ENCODE assay signal across 10 cellular contexts in the genomic region with DNA sequence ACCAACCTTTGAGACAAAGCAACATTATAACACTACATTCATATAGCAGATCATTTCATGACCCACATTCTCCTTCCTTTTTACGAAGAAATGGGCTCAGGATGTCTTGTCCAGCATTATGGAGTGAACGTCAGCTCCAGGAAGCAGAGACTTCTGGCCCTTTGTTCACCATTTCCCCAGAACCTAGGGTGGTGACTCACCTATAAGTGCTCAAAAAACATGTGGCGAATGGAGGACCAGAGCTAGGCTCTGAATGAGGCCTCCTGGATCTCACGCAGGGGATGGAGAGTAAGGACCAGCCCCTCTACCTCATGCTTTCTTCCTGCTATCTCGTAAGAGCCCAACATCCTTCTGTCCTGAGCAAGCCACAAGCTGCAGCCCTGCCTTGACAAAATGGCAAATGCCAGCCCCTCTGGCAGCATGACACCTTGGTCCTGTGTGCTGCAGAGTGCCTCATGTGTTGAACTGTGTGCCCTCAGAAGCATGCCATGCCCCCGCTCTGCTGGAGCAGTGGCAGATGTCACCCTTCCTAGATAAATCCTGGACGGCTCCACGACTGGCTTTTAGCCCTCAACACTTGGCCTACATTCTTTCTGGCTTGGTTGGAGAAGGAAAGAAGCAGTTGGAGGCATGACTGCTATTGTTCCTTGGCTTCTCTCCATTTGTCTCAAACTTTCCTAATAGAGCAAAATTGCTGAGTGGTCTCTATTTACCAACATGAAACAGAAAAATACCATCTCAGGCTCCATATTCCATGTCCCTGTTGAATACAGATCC.
DNase-seq lines count a peak whose midpoint lies in the region; TF ChIP-seq lines count a peak whose summit lies in the region.
"Had no signal": no experiment of that assay in that cellular context is flagged by ENCODE, and none has a peak within 500 bp of the region (broad histone marks: within the 10 kb centered on the region; RNA-seq: fewer than 3 reads in every experiment).

No MANE protein-coding gene starts in this region.

- TF ChIP-seq CTCF in cardiac fibroblast (IDR thresholded peaks at IDR 0.05; ENCODE audit: low read depth, low read length), result no peak

- H3K9me3 ChIP-seq in subcutaneous abdominal adipose tissue (ENCODE audit: control insufficient read depth in 5 of 5, low read length in 5 of 5), result no peaks in the 10 kb centered on the region

- peaks cover 18 to 71% (median 58%) of the 10 kb centered on the region in 5 donors for H3K4me1 ChIP-seq in subcutaneous abdominal adipose tissue (ENCODE audit: control insufficient read depth in 5 of 5, insufficient read depth in 5 of 5, low read length in 5 of 5)

- peak overlapping the region in 2 of 5 donors; percentile 10 to 11 for H3K9ac ChIP-seq in subcutaneous abdominal adipose tissue (ENCODE audit: low read length in 5 of 5)

- intact Hi-C loops in head of caudate nucleus (cut with DNase I), result no loop called here

- peaks cover 0 to 21% (median 8%) of the 10 kb centered on the region in 5 donors for H3K36me3 ChIP-seq in subcutaneous abdominal adipose tissue (ENCODE audit: control insufficient read depth in 5 of 5, insufficient read depth in 5 of 5, low read length in 5 of 5)

- peak overlapping the region; percentile 9 for H3K27ac ChIP-seq in layer of hippocampus (ENCODE audit: low read depth, low read length)
- peak overlapping the region; percentile 64 for H3K27ac ChIP-seq in subcutaneous abdominal adipose tissue (ENCODE audit: low read depth, low read length)
- H3K27ac ChIP-seq: 22Rv1 had no signal

- DNase-seq in DMS 273 (lab: John Stamatoyannopoulos, UW; ENCODE audit: unreplicated experiment) (peak; percentile 39), DMS 273 treated with DMSO at 0.1 percent for 48 hours (lab: John Stamatoyannopoulos, UW) (no peak), cardiac fibroblast (ENCODE audit: low read depth in 2 of 2) (peak; percentile 70 to 75), NCI-H1092 (lab: John Stamatoyannopoulos, UW) (no peak), RKO (ENCODE audit: low spot score) (no peak), head of caudate nucleus (no peak)
- DNase-seq: stimulated activated CD4-positive, alpha-beta T cell treated with anti-CD3 and anti-CD28 coated beads, Interleukin-15, amount 100 ng/mL, for 24 hours had no signal

- H3K27me3 ChIP-seq in layer of hippocampus (ENCODE audit: control insufficient read depth, insufficient read depth, low read length), result no peaks in the 10 kb centered on the region
- no peaks in the 10 kb centered on the region for H3K27me3 ChIP-seq in subcutaneous abdominal adipose tissue (ENCODE audit: control insufficient read depth in 5 of 5, insufficient read depth in 4 of 5, low read length in 5 of 5)

- H3K4me3 ChIP-seq in cardiac fibroblast (replicated peaks in 1 of 2; ENCODE audit: low read depth in 2 of 2, low read length in 2 of 2) (no peak overlapping the region), subcutaneous abdominal adipose tissue (ENCODE audit: low read depth in 1 of 5, low read length in 5 of 5) (peak overlapping the region in 2 of 5 donors; percentile 6 to 26)

Comparison
In these comparisons a context has a peak if more than half of its experiments do, and no peak if none do; other contexts are left out.
1. DNase-seq: peak in DMS 273 (single experiment) and cardiac fibroblast (2 of 2); none in DMS 273 treated with DMSO at 0.1 percent for 48 hours (single experiment), NCI-H1092 (single experiment), RKO (single experiment) and head of caudate nucleus (0 of 42).